ENCODE assay signal across 9 cellular contexts in genomic region chr1:241972703-241973375, GRCh38. TPM values are rescaled to one million over a fixed set of nuclear protein-coding genes. Genes with fewer than 3 reads are reported as not detected.
DNase-seq lines count a peak whose midpoint lies in the region; ATAC-seq, FAIRE-seq and TF ChIP-seq lines count a peak whose summit lies in the region.
"Had no signal": no experiment of that assay in that cellular context is flagged by ENCODE, and none has a peak within 500 bp of the region (broad histone marks: within the 10 kb centered on the region; RNA-seq: fewer than 3 reads in every experiment).

No MANE protein-coding gene starts in this region.

- H3K23ac ChIP-seq in H1 (ENCODE audit: insufficient read length), result no peak overlapping the region

- H3K4me3 ChIP-seq in H1 (ENCODE audit: extremely low read depth in 1 of 4, insufficient read depth in 2 of 4, low read depth in 3 of 4, low read length in 4 of 4), result no peak overlapping the region
- H3K4me3 ChIP-seq in neuron (ENCODE audit: low read length), result no peak overlapping the region
- H3K4me3 ChIP-seq in gastroesophageal sphincter, result no peak overlapping the region

- H2BK15ac ChIP-seq in H1 (ENCODE audit: low read length), result no peak overlapping the region

- POLR2A ChIA-PET in H1 (lab: Charles Lee; ENCODE audit: partially characterized antibody), result no interaction called here

- no peak for TF ChIP-seq POLR2A in H1 (IDR thresholded peaks at IDR 0.05; ENCODE audit: control extremely low read depth in 1 of 2, low read depth in 2 of 2, low read length in 2 of 2)
- TF ChIP-seq POLR2A in gastroesophageal sphincter (IDR thresholded peaks at IDR 0.05), result no peak

- ATAC-seq in GM21381 (IDR thresholded peaks at IDR 0.05; ENCODE audit: unreplicated experiment) (no peak), gastroesophageal sphincter (no peak)

- H2AFZ ChIP-seq in H1 (ENCODE audit: low read length) (peak overlapping the region; percentile 21; the same call in 1 of the 2 replicates), neuron (ENCODE audit: low read depth, low read length) (peak overlapping the region; percentile 27)

- H4K8ac ChIP-seq in H1 (ENCODE audit: extremely low read depth, insufficient read depth, low read length), result no peak overlapping the region

- no peak overlapping the region for H3K4me2 ChIP-seq in H1 (ENCODE audit: insufficient read depth in 1 of 2, low read depth in 2 of 2, low read length in 2 of 2)

- FAIRE-seq in H1 (lab: Jason Lieb, UNC), result no peak

- no peak overlapping the region for H3K4ac ChIP-seq in H1 (replicated peaks; ENCODE audit: insufficient read length, low read depth, low read length)

- 92% methylated on average over 6 of the region's 6 CpGs; no CpG with 5 or more reads in 1 of the 2 experiments for WGBS in H1 (ENCODE audit: extremely low coverage in 1 of 2, insufficient coverage in 1 of 2, insufficient read length in 1 of 2, insufficient replicate concordance in 2 of 2, low coverage in 1 of 2, low lambda C conversion rate in 2 of 2, missing lambda C conversion rate in 1 of 2), 2 experiments
- 30 to 43% methylated on average over 2 to 6 of the region's 6 CpGs for WGBS in gastroesophageal sphincter (ENCODE audit: low coverage in 1 of 2), 2 donors

- H3K79me1 ChIP-seq in H1 (ENCODE audit: low read depth, low read length), result no peaks in the 10 kb centered on the region

- peak; percentile 38 for DNase-seq in H4 (ENCODE audit: low spot score)
- DNase-seq in NCI-H69 (lab: John Stamatoyannopoulos, UW), result peak; percentile 67
- no peak for DNase-seq in H1 (ENCODE audit: low read depth in 1 of 2, low spot score in 2 of 2)
- DNase-seq in mesenteric fat pad (ENCODE audit: low spot score), result no peak
- DNase-seq: foreskin melanocyte, GDM1 had no signal

- CTCF ChIA-PET in H1 (lab: Charles Lee; ENCODE audit: partially characterized antibody), result interaction anchor here (0.6 to 2.9 kb wide), 6 partner anchors 10 to 77 kb away, joined by 3 to 16 read pairs (median 4); partner anchors contain the start of gene MAP1LC3C

- H3K4me1 ChIP-seq in H1 (replicated peaks in 1 of 4; ENCODE audit: control insufficient read depth in 3 of 4, insufficient read depth in 4 of 4, low read length in 3 of 4) (no peaks in the 10 kb centered on the region), neuron (ENCODE audit: insufficient read depth, low read length) (peaks cover 26% of the 10 kb centered on the region), gastroesophageal sphincter (no peaks in the 10 kb centered on the region)

- no peak overlapping the region for H2BK120ac ChIP-seq in H1 (replicated peaks; ENCODE audit: low read depth, low read length)

- TF ChIP-seq CTCF in H1 (IDR thresholded peaks at IDR 0.05; ENCODE audit: control extremely low read depth in 1 of 3, insufficient read depth in 1 of 3, low read depth in 1 of 3, low read length in 3 of 3), result no peak
- TF ChIP-seq CTCF in gastroesophageal sphincter (IDR thresholded peaks at IDR 0.05), result no peak

- TF ChIP-seq RAD21 in H1 (IDR thresholded peaks at IDR 0.05 in 1 of 2, conservative IDR thresholded peaks at IDR 0.05 in 1 of 2; ENCODE audit: low read depth in 2 of 2, low read length in 2 of 2), result no peak

- H3K9me3 ChIP-seq in H1 (ENCODE audit: insufficient read depth in 2 of 2, low read depth in 1 of 2, low read length in 1 of 2) (no peaks in the 10 kb centered on the region), neuron (ENCODE audit: low read length) (no peaks in the 10 kb centered on the region), gastroesophageal sphincter (no peaks in the 10 kb centered on the region)

- H3K36me3 ChIP-seq in H1 (ENCODE audit: control insufficient read depth in 2 of 4, insufficient read depth in 4 of 4, low read length in 3 of 4), result no peaks in the 10 kb centered on the region
- no peaks in the 10 kb centered on the region for H3K36me3 ChIP-seq in neuron (ENCODE audit: insufficient read depth, low read length)
- H3K36me3 ChIP-seq in gastroesophageal sphincter, result no peaks in the 10 kb centered on the region

- no peak overlapping the region for H2BK5ac ChIP-seq in H1 (ENCODE audit: low read depth, low read length)

- H3K79me2 ChIP-seq in H1 (ENCODE audit: control insufficient read depth in 1 of 2, insufficient read depth in 2 of 2, low read length in 2 of 2), result no peaks in the 10 kb centered on the region

- H3K56ac ChIP-seq in H1 (replicated peaks; ENCODE audit: insufficient read length, low read depth, low read length), result no peak overlapping the region

- H3K23me2 ChIP-seq in H1 (ENCODE audit: low read depth, low read length), result no peaks in the 10 kb centered on the region

- no peak for TF ChIP-seq EP300 in H1 (IDR thresholded peaks at IDR 0.05; ENCODE audit: borderline replicate concordance in 1 of 2, low read depth in 2 of 2, low read length in 2 of 2)
- TF ChIP-seq EP300 in gastroesophageal sphincter (IDR thresholded peaks at IDR 0.05), result no peak

- H4K5ac ChIP-seq in H1 (ENCODE audit: insufficient read length, low read depth, low read length), result no peak overlapping the region

- H2AK5ac ChIP-seq in H1 (ENCODE audit: low read depth, low read length), result no peak overlapping the region

- H4K20me1 ChIP-seq in H1 (replicated peaks in 1 of 2; ENCODE audit: control insufficient read depth in 1 of 2, insufficient read depth in 2 of 2, low read length in 2 of 2), result no peaks in the 10 kb centered on the region

- no peak overlapping the region for H3K14ac ChIP-seq in H1 (ENCODE audit: insufficient read length)

- no peak overlapping the region for H3K27ac ChIP-seq in H1 (ENCODE audit: low read depth, low read length)
- no peak overlapping the region for H3K27ac ChIP-seq in gastroesophageal sphincter

- no peak overlapping the region for H3K9ac ChIP-seq in H1 (replicated peaks in 1 of 4; ENCODE audit: extremely low read depth in 1 of 4, low read depth in 3 of 4, low read length in 3 of 4)

- no peak overlapping the region for H3K18ac ChIP-seq in H1 (ENCODE audit: extremely low read depth, low read length)

- H2BK12ac ChIP-seq in H1 (ENCODE audit: low read depth, low read length), result 0 out of 2 replicates have a peak overlapping the region, but pooled peaks have one; percentile 5

- no peak overlapping the region for H4K91ac ChIP-seq in H1 (replicated peaks; ENCODE audit: insufficient read length, low read length)

- H3K27me3 ChIP-seq in H1 (replicated peaks in 1 of 4; ENCODE audit: control insufficient read depth in 3 of 4, extremely low read depth in 1 of 4, insufficient read depth in 3 of 4, low read length in 3 of 4) (no peaks in the 10 kb centered on the region), neuron (ENCODE audit: insufficient read depth, low read length) (no peaks in the 10 kb centered on the region), gastroesophageal sphincter (no peaks in the 10 kb centered on the region)

- no peak overlapping the region for H2BK20ac ChIP-seq in H1 (ENCODE audit: low read length)

TF ChIP-seq in H1, 55 proteins besides CTCF, POLR2A, EP300 and RAD21 (continues in another document):
- TF ChIP-seq RBBP5 (IDR thresholded peaks at IDR 0.05; ENCODE audit: borderline replicate concordance, low read depth, low read length) (no peak), CEBPB (IDR thresholded peaks at IDR 0.05; ENCODE audit: low read depth, low read length) (peak; percentile 83; the same call in 1 of the 2 replicates), TEAD4 (IDR thresholded peaks at IDR 0.05; ENCODE audit: low read depth, low read length) (0 out of 2 replicates have a peak, but pooled peaks have one; percentile 38), FOSL1 (IDR thresholded peaks at IDR 0.05; ENCODE audit: insufficient read depth, low read depth, low read length) (no peak), BRCA1 (IDR thresholded peaks at IDR 0.05; ENCODE audit: low read depth, low read length) (no peak), HDAC6 (IDR thresholded peaks at IDR 0.05; ENCODE audit: low read depth, low read length) (no peak), CREB1 (IDR thresholded peaks at IDR 0.05) (no peak), USF2 (IDR thresholded peaks at IDR 0.05; ENCODE audit: low read length) (peak; percentile 17; the same call in 1 of the 2 replicates), MAX (IDR thresholded peaks at IDR 0.05) (no peak)

RNA-seq across cellular contexts. Expression of gene BECN2, which starts 15.3 kb away (rescaled TPM):
- not detected in 2 replicates for total RNA-seq in H4 (2014; rRNA removed; shearing (Covaris generic))
- not detected in 2 replicates for total RNA-seq in H1 (2021; fragmentation: NEBNext Ultra II Directional; extraction: Animal tissue kit (Norgen Biotek cat#: 25700))
- polyA plus RNA-seq in H1 (2011; rRNA removed), result not detected in 2 replicates
- polyA plus RNA-seq in H1 (2011; cell fraction: cytosol; rRNA removed), result not detected
- polyA plus RNA-seq in H1 (2011; cell fraction: nucleus; rRNA removed), result not detected
- not detected in 4 replicates for polyA plus RNA-seq in H1 (2012, experiment 1 of 2)
- not detected for polyA plus RNA-seq in H1 (2012, experiment 2 of 2)
- not detected for polyA plus RNA-seq in H1 (2013, experiment 1 of 2)
- polyA plus RNA-seq in H1 (2013, experiment 2 of 2), result not detected
- polyA minus RNA-seq in H1 (2011; rRNA and poly(A)+ RNA removed), result not detected in 2 replicates
- polyA minus RNA-seq in H1 (2011; cell fraction: cytosol; rRNA and poly(A)+ RNA removed), result not detected
- polyA minus RNA-seq in H1 (2011; cell fraction: nucleus; rRNA and poly(A)+ RNA removed), result not detected
- total RNA-seq in mesenteric fat pad (not detected), gastroesophageal sphincter (not detected)

RNA-seq across cellular contexts. Expression of gene MAP1LC3C, which starts 26.1 kb away (rescaled TPM):
- total RNA-seq in H4 (2014; rRNA removed; shearing (Covaris generic)), result 0.08 TPM in 1 of 2 replicates, not detected in the other
- total RNA-seq in H1 (2021; fragmentation: NEBNext Ultra II Directional; extraction: Animal tissue kit (Norgen Biotek cat#: 25700)), result 1.7 and 2.1 TPM in 2 replicates
- polyA plus RNA-seq in H1 (2011; rRNA removed), result 2.3 and 3.2 TPM in 2 replicates
- 3.3 TPM for polyA plus RNA-seq in H1 (2011; cell fraction: cytosol; rRNA removed)
- 1.5 TPM for polyA plus RNA-seq in H1 (2011; cell fraction: nucleus; rRNA removed)
- polyA plus RNA-seq in H1 (2012, experiment 1 of 2), result 2.2 to 3.0 TPM (median 2.6 TPM) in 4 replicates
- 1.9 TPM for polyA plus RNA-seq in H1 (2012, experiment 2 of 2)
- polyA plus RNA-seq in H1 (2013, experiment 1 of 2), result 0.59 TPM
- polyA plus RNA-seq in H1 (2013, experiment 2 of 2), result 0.48 TPM
- polyA minus RNA-seq in H1 (2011; rRNA and poly(A)+ RNA removed), result 2.6 and 3.5 TPM in 2 replicates
- polyA minus RNA-seq in H1 (2011; cell fraction: cytosol; rRNA and poly(A)+ RNA removed), result 1.3 TPM
- 0.90 TPM for polyA minus RNA-seq in H1 (2011; cell fraction: nucleus; rRNA and poly(A)+ RNA removed)
- total RNA-seq in mesenteric fat pad, result 9.8 TPM
- 10 to 100 TPM in 2 of 4 donors, 1 to 10 TPM in 2; 3.5 to 32.6 (median 9.7) TPM for total RNA-seq in gastroesophageal sphincter

Comparison
In these comparisons a context has a peak if more than half of its experiments do, and no peak if none do; other contexts are left out.
1. DNase-seq: peak in H4 (single experiment) and NCI-H69 (single experiment); none in H1 (0 of 2) and mesenteric fat pad (single experiment).